8 cellular contexts compared by ENCODE assay signal in the genomic region with DNA sequence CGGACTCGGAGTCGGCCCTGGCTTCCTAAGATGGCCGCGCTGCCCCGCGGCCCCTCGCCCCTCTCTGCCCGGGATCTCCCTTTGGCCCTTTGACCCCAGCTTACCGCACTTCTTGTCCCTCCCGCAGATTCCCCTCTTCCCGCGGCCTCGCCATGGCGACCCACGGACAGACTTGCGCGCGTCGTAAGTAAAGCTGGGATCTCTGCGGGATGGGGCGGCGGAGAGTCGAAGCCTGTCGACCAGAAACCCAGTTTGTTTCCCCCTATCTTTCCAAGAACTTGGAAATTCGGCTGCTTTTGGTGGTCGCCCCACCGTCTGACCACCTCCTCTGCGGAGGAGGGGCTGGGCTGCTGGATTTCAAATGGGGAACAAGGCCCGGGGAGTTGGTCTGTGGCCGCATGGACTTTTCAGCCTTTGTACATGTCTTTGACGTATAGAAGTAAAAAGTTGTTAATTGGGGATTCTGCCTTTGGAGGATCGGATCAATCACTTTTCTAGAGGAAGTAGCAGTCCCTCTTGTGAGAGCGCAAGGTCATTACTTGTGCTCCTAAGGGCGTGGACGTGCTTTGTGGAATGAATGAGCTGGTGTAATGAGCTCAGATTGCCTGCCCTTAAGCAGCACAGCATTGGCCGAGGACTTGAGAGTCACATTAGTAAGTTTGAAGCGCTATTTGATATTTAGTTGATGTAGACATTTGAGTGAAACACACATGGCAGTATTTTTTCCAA. TPM values are rescaled to one million over a fixed set of nuclear protein-coding genes. Genes with fewer than 3 reads are reported as not detected.
DNase-seq lines count a peak whose midpoint lies in the region; FAIRE-seq and TF ChIP-seq lines count a peak whose summit lies in the region.

No MANE protein-coding gene starts in this region.

- H3K9ac ChIP-seq in OCI-LY3 (ENCODE audit: low read length) (peak overlapping the region; percentile 99), astrocyte (ENCODE audit: low read length) (peak overlapping the region; percentile 98)

- no peak for TF ChIP-seq CTCF in GM12875 (IDR thresholded peaks at IDR 0.05; ENCODE audit: borderline replicate concordance, insufficient read depth, low read depth, low read length)
- no peak for TF ChIP-seq CTCF in OCI-LY3 (IDR thresholded peaks at IDR 0.05; ENCODE audit: low read depth, low read length)
- TF ChIP-seq CTCF in astrocyte (IDR thresholded peaks at IDR 0.05; ENCODE audit: insufficient read depth, low read depth, low read length), result no peak

- no peaks in the 10 kb centered on the region for H4K20me1 ChIP-seq in OCI-LY3 (ENCODE audit: insufficient read depth, low read length)
- H4K20me1 ChIP-seq in astrocyte (ENCODE audit: insufficient read depth, low read length), result peaks cover 37% of the 10 kb centered on the region

- peaks cover 29% of the 10 kb centered on the region for H3K4me1 Mint-ChIP-seq in astrocyte (ENCODE audit: low read depth, unreplicated experiment)
- H3K4me1 Mint-ChIP-seq in immature natural killer cell, result peaks cover 30 to 39% of the 10 kb centered on the region in 2 donors

- no peaks in the 10 kb centered on the region for H3K27me3 Mint-ChIP-seq in astrocyte (ENCODE audit: low read depth, unreplicated experiment)
- peaks cover 8 to 15% (median 9%) of the 10 kb centered on the region in 3 donors for H3K27me3 Mint-ChIP-seq in immature natural killer cell (ENCODE audit: low read depth in 3 of 3)

- H3K4me3 ChIP-seq in GM12875 (ENCODE audit: low read depth, low read length) (peak overlapping the region; percentile 93), OCI-LY3 (ENCODE audit: low read length) (peak overlapping the region; percentile 98), astrocyte (ENCODE audit: insufficient read depth, low read depth, low read length) (peak overlapping the region; percentile 74)

- H3K27ac Mint-ChIP-seq in astrocyte (ENCODE audit: unreplicated experiment) (peak overlapping the region; percentile 99), immature natural killer cell (peak overlapping the region; percentile 93 to 100 (median 98))

- H3K36me3 Mint-ChIP-seq in astrocyte (ENCODE audit: low read depth, unreplicated experiment) (peaks cover 20% of the 10 kb centered on the region), immature natural killer cell (peaks cover 7 to 12% (median 8%) of the 10 kb centered on the region in 3 donors)

- H3K79me2 ChIP-seq in OCI-LY3 (ENCODE audit: low read length) (peaks cover 52% of the 10 kb centered on the region), astrocyte (ENCODE audit: insufficient read depth, low read length) (peaks cover 56% of the 10 kb centered on the region)

- H3K9me3 Mint-ChIP-seq in astrocyte (ENCODE audit: unreplicated experiment), result no peaks in the 10 kb centered on the region
- no peaks in the 10 kb centered on the region for H3K9me3 Mint-ChIP-seq in immature natural killer cell

- DNase-seq in 8988T, result peak; percentile 37
- peak; percentile 60 for DNase-seq in astrocyte (ENCODE audit: low read depth)
- peak in 2 of 3 donors; percentile 12 to 23 for DNase-seq in immature natural killer cell
- peak; percentile 48 for DNase-seq in stimulated activated CD4-positive, alpha-beta T cell treated with anti-CD3 and anti-CD28 coated beads, Interleukin-1b, Interleukin-23, amount 100 ng/mL, for 48 hours
- DNase-seq in hepatic stellate cell (ENCODE audit: low spot score), result no peak
- no peak for DNase-seq in NCI-H2227 treated with DMSO at 0.1 percent for 48 hours (lab: John Stamatoyannopoulos, UW)

- H3K9me3 ChIP-seq in OCI-LY3 (ENCODE audit: insufficient read depth, low read length) (no peaks in the 10 kb centered on the region), astrocyte (ENCODE audit: insufficient read depth, low read depth, low read length) (no peaks in the 10 kb centered on the region)

- H3K4me3 Mint-ChIP-seq in astrocyte (ENCODE audit: unreplicated experiment) (peak overlapping the region; percentile 99), immature natural killer cell (peak overlapping the region; percentile 92 to 98 (median 96))

- H3K27ac ChIP-seq in OCI-LY3 (ENCODE audit: low read length) (peak overlapping the region; percentile 92), astrocyte (ENCODE audit: low read depth, low read length) (peak overlapping the region; percentile 99)

- H3K27me3 ChIP-seq in OCI-LY3 (ENCODE audit: low read depth, low read length) (no peaks in the 10 kb centered on the region), astrocyte (ENCODE audit: insufficient read depth, low read length) (no peaks in the 10 kb centered on the region)

- H3K4me2 ChIP-seq in OCI-LY3 (ENCODE audit: low read length), result peak overlapping the region; percentile 82
- H3K4me2 ChIP-seq in astrocyte (ENCODE audit: low read length), result peak overlapping the region; percentile 100

- H3K36me3 ChIP-seq in OCI-LY3 (replicated peaks; ENCODE audit: low read depth, low read length), result peaks cover 12% of the 10 kb centered on the region
- peaks cover 23% of the 10 kb centered on the region for H3K36me3 ChIP-seq in astrocyte (ENCODE audit: insufficient read depth, low read length)

- H3K4me1 ChIP-seq in OCI-LY3 (ENCODE audit: low read length), result peaks cover 12% of the 10 kb centered on the region
- H3K4me1 ChIP-seq in astrocyte (ENCODE audit: insufficient read depth, low read length), result peaks cover 30% of the 10 kb centered on the region

- no peak for FAIRE-seq in astrocyte (lab: Jason Lieb, UNC)

- H2AFZ ChIP-seq in OCI-LY3 (ENCODE audit: low read depth, low read length), result no peak overlapping the region
- peak overlapping the region; percentile 92 for H2AFZ ChIP-seq in astrocyte (ENCODE audit: low read depth, low read length)

RNA-seq across cellular contexts. Expression of gene VDAC2, which starts 0.6 kb away (rescaled TPM):
- 338 and 373 TPM in 2 replicates for total RNA-seq in astrocyte
- 100 to 1,000 TPM; 126 to 191 (median 148) TPM for polyA plus RNA-seq in immature natural killer cell

RNA-seq across cellular contexts. Expression of gene COMTD1, which starts 24.6 kb away (rescaled TPM):
- total RNA-seq in astrocyte, result 17.1 and 18.3 TPM in 2 replicates
- polyA plus RNA-seq in immature natural killer cell, result 10 to 100 TPM; 27.5 to 47.5 (median 42.8) TPM

Comparison
In these comparisons a context has a peak if more than half of its experiments do, and no peak if none do; other contexts are left out.
1. DNase-seq: peak in 8988T (single experiment), astrocyte (single experiment), immature natural killer cell (2 of 3) and stimulated activated CD4-positive, alpha-beta T cell treated with anti-CD3 and anti-CD28 coated beads, Interleukin-1b, Interleukin-23, amount 100 ng/mL, for 48 hours (single experiment); none in hepatic stellate cell (single experiment) and NCI-H2227 treated with DMSO at 0.1 percent for 48 hours (single experiment).
2. Peak in every context shown above with its lines, with median percentiles within 50 percentile points of each other: H3K4me3 ChIP-seq.